In genomic region chr18:55587341-55588000, GRCh38 we compare ENCODE assay signal across 8 cellular contexts. TPM values are rescaled to one million over a fixed set of nuclear protein-coding genes. Genes with fewer than 3 reads are reported as not detected.
DNase-seq lines count a peak whose midpoint lies in the region; ATAC-seq and TF ChIP-seq lines count a peak whose summit lies in the region.

No MANE protein-coding gene starts in this region.

- no peaks in the 10 kb centered on the region for H3K9me3 Mint-ChIP-seq in activated T-cell treated with anti-CD3 and anti-CD28 coated beads, Interleukin-2, amount 50 U/mL, for 4 hours
- no peaks in the 10 kb centered on the region for H3K9me3 Mint-ChIP-seq in MCF 10A (ENCODE audit: unreplicated experiment)
- peaks cover 0 to 5% (median 0%) of the 10 kb centered on the region in 6 donors for H3K9me3 Mint-ChIP-seq in immature natural killer cell

- POLR2A ChIA-PET in MCF 10A (lab: Yijun Ruan, JAX) = interaction anchor here (0.7 kb wide), 1 partner anchor 47 kb away, joined by 3 read pairs; no protein-coding TSS in a partner anchor

- H3K36me3 ChIP-seq in spleen = no peaks in the 10 kb centered on the region

- no peak for DNase-seq in activated T-cell treated with anti-CD3 and anti-CD28 coated beads, Interleukin-2, amount 50 U/mL, for 4 hours
- DNase-seq in activated T-cell treated with anti-CD3 and anti-CD28 coated beads for 4 hours (no peak), NCI-H748 treated with DMSO at 0.1 percent for 48 hours (lab: John Stamatoyannopoulos, UW) (peak; percentile 63), MCF 10A (ENCODE audit: unreplicated experiment) (peak; percentile 12), immature natural killer cell (no peak), spleen (no peak), sciatic nerve (ENCODE audit: low spot score) (no peak)

- no peaks in the 10 kb centered on the region for H3K36me3 Mint-ChIP-seq in activated T-cell treated with anti-CD3 and anti-CD28 coated beads, Interleukin-2, amount 50 U/mL, for 4 hours (ENCODE audit: insufficient read depth)
- H3K36me3 Mint-ChIP-seq in MCF 10A (ENCODE audit: insufficient read depth, unreplicated experiment) (peaks cover 4% of the 10 kb centered on the region), immature natural killer cell (peaks cover 0 to 3% (median 0%) of the 10 kb centered on the region in 3 donors)

- peak overlapping the region; percentile 74 for H3K4me3 Mint-ChIP-seq in activated T-cell treated with anti-CD3 and anti-CD28 coated beads, Interleukin-2, amount 50 U/mL, for 4 hours
- H3K4me3 Mint-ChIP-seq in MCF 10A (ENCODE audit: unreplicated experiment) = peak overlapping the region; percentile 88
- H3K4me3 Mint-ChIP-seq in immature natural killer cell = peak overlapping the region; percentile 92 to 97 (median 95)

- BruUV-seq in MCF 10A (replicated peaks; lab: Mats Ljungman, UMichigan) = no TSS peak

- CTCF ChIA-PET in MCF 10A (lab: Yijun Ruan, JAX) = interaction anchor here (0.7 to 1.0 kb wide), 2 partner anchors 152 to 282 kb away, joined by 3 read pairs; no protein-coding TSS in a partner anchor

- H3K4me3 ChIP-seq in spleen = peak overlapping the region; percentile 32 to 74 (median 48)

- H3K27me3 ChIP-seq in spleen (replicated peaks in 1 of 7) = peaks cover 0 to 25% (median 0%) of the 10 kb centered on the region in 7 donors

- peaks cover 0 to 55% (median 33%) of the 10 kb centered on the region in 6 donors for H3K4me1 ChIP-seq in spleen

- intact Hi-C loops in MCF 10A (cut with micrococcal nuclease) (loop anchor here (5.0 to 10.0 kb wide), 3 partner anchors 110 to 987 kb away; no protein-coding TSS in a partner anchor), spleen (cut with DNase I; ENCODE audit: low total_unique reads) (loop anchor here (10.0 kb wide), 1 partner anchor 173 kb away; no protein-coding TSS in a partner anchor), sciatic nerve (cut with DNase I) (no loop called here)

- H3K27ac Mint-ChIP-seq in MCF 10A (ENCODE audit: low read depth, unreplicated experiment) = peak overlapping the region; percentile 59
- H3K27ac Mint-ChIP-seq in immature natural killer cell = peak overlapping the region in 5 of 6 donors; percentile 71 to 92 (median 83)

- peak; percentile 11 to 34 for ATAC-seq in activated T-cell treated with anti-CD3 and anti-CD28 coated beads, Interleukin-2, amount 50 U/mL, for 4 hours
- ATAC-seq in sciatic nerve (no peak), GM21529 (IDR thresholded peaks at IDR 0.05; ENCODE audit: unreplicated experiment) (no peak)

- no peak for TF ChIP-seq CTCF in MCF 10A (IDR thresholded peaks at IDR 0.05; ENCODE audit: unreplicated experiment)
- TF ChIP-seq CTCF in spleen (IDR thresholded peaks at IDR 0.05 in 8 of 11, conservative IDR thresholded peaks at IDR 0.05 in 3 of 11) = no peak

- H3K27ac ChIP-seq in spleen = peak overlapping the region; percentile 46 to 93 (median 90)

- 0 to 1% (median 0%) methylated on average over 17 to 43 of the region's 44 CpGs for WGBS in spleen, 5 donors

- H3K4me1 Mint-ChIP-seq in activated T-cell treated with anti-CD3 and anti-CD28 coated beads, Interleukin-2, amount 50 U/mL, for 4 hours (ENCODE audit: low read depth) = peaks cover 19% of the 10 kb centered on the region
- peaks cover 17% of the 10 kb centered on the region for H3K4me1 Mint-ChIP-seq in MCF 10A (ENCODE audit: insufficient read depth, unreplicated experiment)
- peaks cover 37 to 51% of the 10 kb centered on the region in 2 donors for H3K4me1 Mint-ChIP-seq in immature natural killer cell

- H3K9me3 ChIP-seq in spleen = no peaks in the 10 kb centered on the region

- TF ChIP-seq POLR2A in spleen (IDR thresholded peaks at IDR 0.05) = no peak

- H3K27me3 Mint-ChIP-seq in activated T-cell treated with anti-CD3 and anti-CD28 coated beads, Interleukin-2, amount 50 U/mL, for 4 hours (ENCODE audit: low read depth) = peaks cover 50% of the 10 kb centered on the region
- H3K27me3 Mint-ChIP-seq in MCF 10A (ENCODE audit: insufficient read depth, unreplicated experiment) (no peaks in the 10 kb centered on the region), immature natural killer cell (ENCODE audit: low read depth in 3 of 3) (peaks cover 12 to 29% (median 21%) of the 10 kb centered on the region in 3 donors)

RNA-seq across cellular contexts. Expression of gene TCF4, which starts 0.5 kb away (rescaled TPM):
- 1 to 10 TPM in 2 of 3 donors, under 1 TPM in 1; 0.91 to 2.6 (median 1.3) TPM for total RNA-seq in activated T-cell treated with anti-CD3 and anti-CD28 coated beads, Interleukin-2, amount 50 U/mL, for 4 hours
- total RNA-seq in MCF 10A (2022) (5.1 and 6.2 TPM in 2 replicates), spleen (100 to 1,000 TPM; 136 to 200 (median 163) TPM), sciatic nerve (204 TPM)
- polyA plus RNA-seq in immature natural killer cell (10 to 100 TPM in 2 of 3 donors, 1 to 10 TPM in 1; 7.7 to 28.0 (median 17.6) TPM), spleen (10 to 100 TPM; 14.6 to 26.3 (median 20.0) TPM)

Comparison
In these comparisons a context has a peak if more than half of its experiments do, and no peak if none do; other contexts are left out.
1. ATAC-seq: peak in activated T-cell treated with anti-CD3 and anti-CD28 coated beads, Interleukin-2, amount 50 U/mL, for 4 hours (2 of 2); none in sciatic nerve (single experiment) and GM21529 (single experiment).
2. DNase-seq: peak in NCI-H748 treated with DMSO at 0.1 percent for 48 hours (single experiment) and MCF 10A (single experiment); none in activated T-cell treated with anti-CD3 and anti-CD28 coated beads, Interleukin-2, amount 50 U/mL, for 4 hours (single experiment), activated T-cell treated with anti-CD3 and anti-CD28 coated beads for 4 hours (single experiment), immature natural killer cell (0 of 3), spleen (single experiment) and sciatic nerve (single experiment).
3. RNA of gene TCF4, which starts 0.5 kb away (total RNA-seq): 204 TPM in sciatic nerve (single experiment) and 136 to 200 TPM in spleen; 5.1 to 6.2 TPM in MCF 10A and 0.91 to 2.6 TPM in activated T-cell treated with anti-CD3 and anti-CD28 coated beads, Interleukin-2, amount 50 U/mL, for 4 hours; every median in the first group is over 10 times any median in the second.
4. Peak in every context shown above with its lines, with median percentiles within 50 percentile points of each other: H3K4me3 Mint-ChIP-seq.